ENCODE assay signal across 17 cellular contexts in genomic region chr7:129768614-129769399, GRCh38.
DNase-seq lines count a peak whose midpoint lies in the region; ATAC-seq and TF ChIP-seq lines count a peak whose summit lies in the region.
"Had no signal": no experiment of that assay in that cellular context is flagged by ENCODE, and none has a peak within 500 bp of the region (broad histone marks: within the 10 kb centered on the region; RNA-seq: fewer than 3 reads in every experiment).

No MANE protein-coding gene starts in this region.

- H3K4me3 ChIP-seq in spleen, result no peak overlapping the region

- peaks cover 0 to 11% (median 3%) of the 10 kb centered on the region in 6 donors for H3K4me1 ChIP-seq in spleen

- no peak for TF ChIP-seq POLR2A in spleen (IDR thresholded peaks at IDR 0.05)

- no peak overlapping the region for H3K4me3 Mint-ChIP-seq in WTC11
- H3K4me3 Mint-ChIP-seq: HFFc6 had no signal

- H3K9me3 Mint-ChIP-seq in WTC11, result no peaks in the 10 kb centered on the region
- H3K9me3 Mint-ChIP-seq: HFFc6 had no signal

- H3K27ac ChIP-seq in spleen, result no peak overlapping the region
- H3K27ac ChIP-seq: KMS-11 had no signal

- DNase-seq in NCI-H345 (lab: John Stamatoyannopoulos, UW), result peak; percentile 12
- DNase-seq in NCI-H345 treated with DMSO at 0.1 percent for 48 hours (lab: John Stamatoyannopoulos, UW; ENCODE audit: unreplicated experiment), result no peak
- DNase-seq in NCI-H2029 treated with DMSO at 0.1 percent for 48 hours (lab: John Stamatoyannopoulos, UW), result peak; percentile 75
- DNase-seq in WTC11 (ENCODE audit: low spot score), result no peak
- peak; percentile 64 for DNase-seq in spleen
- DNase-seq in medulla oblongata (ENCODE audit: extremely low spot score), result no peak
- DNase-seq: C1 segment of cervical spinal cord, COR-L47, HFFc6, NCI-H1436, NCI-H2081 treated with DMSO at 0.1 percent for 48 hours, NCI-H446, NCI-H82, SW 1271 had no signal

- peaks cover 5% of the 10 kb centered on the region; the same call in 1 of the 2 replicates for H3K27me3 Mint-ChIP-seq in WTC11 (ENCODE audit: low read depth)

- CTCF ChIA-PET in WTC11 (lab: Charles Lee), result interaction anchor here (0.7 to 3.3 kb wide), 2 partner anchors 13 to 56 kb away, joined by 5 to 9 read pairs; no protein-coding TSS in a partner anchor

- POLR2A ChIA-PET in WTC11 (lab: Charles Lee), result no interaction called here

- H3K4me1 Mint-ChIP-seq in WTC11, result peaks cover 46% of the 10 kb centered on the region

- ATAC-seq in WTC11 (no peak), GM21526 (IDR thresholded peaks at IDR 0.05; ENCODE audit: low FRiP score, unreplicated experiment) (no peak), GM21423 (IDR thresholded peaks at IDR 0.05; ENCODE audit: unreplicated experiment) (no peak)

- 82 to 90% (median 88%) methylated on average over 17 of the region's 17 CpGs for WGBS in spleen, 5 donors

- H3K36me3 Mint-ChIP-seq in WTC11, result peaks cover 33% of the 10 kb centered on the region

- peak overlapping the region; percentile 81 for H3K27ac Mint-ChIP-seq in WTC11
- H3K27ac Mint-ChIP-seq: HFFc6 had no signal

- no peaks in the 10 kb centered on the region for H3K36me3 ChIP-seq in spleen

- H3K9me3 ChIP-seq in spleen, result no peaks in the 10 kb centered on the region

- intact Hi-C loops in spleen (cut with DNase I; ENCODE audit: low total_unique reads), result no loop called here

- peaks cover 0 to 11% (median 0%) of the 10 kb centered on the region in 7 donors for H3K27me3 ChIP-seq in spleen (replicated peaks in 1 of 7)

- TF ChIP-seq CTCF in WTC11 (IDR thresholded peaks at IDR 0.05) (no peak), spleen (IDR thresholded peaks at IDR 0.05 in 8 of 11, conservative IDR thresholded peaks at IDR 0.05 in 3 of 11) (no peak)

TF ChIP-seq in WTC11, 78 proteins besides CTCF, POLR2A, EP300 and RAD21:
- TF ChIP-seq ERG (CRISPR knock-in tag; IDR thresholded peaks at IDR 0.05), result no peak
- TF ChIP-seq SMAD3 (CRISPR knock-in tag; IDR thresholded peaks at IDR 0.05; ENCODE audit: borderline replicate concordance), result no peak
- no peak for TF ChIP-seq USF1 (CRISPR knock-in tag; IDR thresholded peaks at IDR 0.05)
- TF ChIP-seq TEAD1 (CRISPR knock-in tag; IDR thresholded peaks at IDR 0.05), result no peak
TF ChIP-seq in WTC11: peak in this region for 0.

Comparison
In these comparisons a context has a peak if more than half of its experiments do, and no peak if none do; other contexts are left out.
1. DNase-seq: peak in NCI-H345 (single experiment), NCI-H2029 treated with DMSO at 0.1 percent for 48 hours (single experiment) and spleen (single experiment); none in NCI-H345 treated with DMSO at 0.1 percent for 48 hours (single experiment), WTC11 (single experiment) and medulla oblongata (single experiment).